In genomic region chr4:164716901-164717300, GRCh38 we compare ENCODE assay signal across 1 cellular context.
TF ChIP-seq lines count a peak whose summit lies in the region.

No MANE protein-coding gene starts in this region.

TF ChIP-seq in SK-N-SH treated with all-trans-retinoic acid at 6 μM for 48 hours, 23 proteins besides CTCF, POLR2A, EP300 and RAD21 (continued from another document):
- no peak for TF ChIP-seq CSRNP3 (CRISPR knock-in tag; IDR thresholded peaks at IDR 0.05)
